12 cellular contexts compared by ENCODE assay signal in the genomic region with DNA sequence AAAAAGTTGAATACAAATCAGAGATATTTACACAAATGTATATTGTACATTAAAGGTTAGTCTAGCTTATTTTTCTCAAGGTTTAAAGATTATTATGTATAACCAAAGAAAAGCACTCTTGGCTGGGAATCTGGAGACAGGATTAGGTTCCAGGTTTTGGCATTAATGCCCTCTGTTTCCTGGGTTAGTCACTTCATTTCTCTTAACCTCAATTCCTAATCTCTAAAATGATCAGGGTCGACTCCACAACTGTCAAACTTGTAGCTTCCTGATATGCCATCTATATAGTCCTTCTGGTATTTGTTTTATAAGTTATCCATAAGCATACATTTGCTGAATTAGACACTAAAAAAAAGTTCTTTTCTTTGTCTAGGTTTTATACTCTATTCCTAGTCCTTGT. TPM values are rescaled to one million over a fixed set of nuclear protein-coding genes. Genes with fewer than 3 reads are reported as not detected.
DNase-seq lines count a peak whose midpoint lies in the region; ATAC-seq and TF ChIP-seq lines count a peak whose summit lies in the region.
"Had no signal": no experiment of that assay in that cellular context is flagged by ENCODE, and none has a peak within 500 bp of the region (broad histone marks: within the 10 kb centered on the region; RNA-seq: fewer than 3 reads in every experiment).

No MANE protein-coding gene starts in this region.

- H3K4me1 Mint-ChIP-seq in MCF 10A (ENCODE audit: insufficient read depth, unreplicated experiment): peaks cover 16% of the 10 kb centered on the region
- peaks cover 59% of the 10 kb centered on the region for H3K4me1 Mint-ChIP-seq in activated CD8-positive, alpha-beta T cell treated with anti-CD3 and anti-CD28 coated beads for 36 hours (ENCODE audit: low read depth)

- TSS peak; percentile 18 for BruUV-seq in MCF 10A (replicated peaks; lab: Mats Ljungman, UMichigan)

- POLR2A ChIA-PET in MCF 10A (lab: Yijun Ruan, JAX): interaction anchor here (0.6 to 3.3 kb wide), 10 partner anchors 9 to 807 kb away, joined by 3 to 28 read pairs (median 3); no protein-coding TSS in a partner anchor
- POLR2A ChIA-PET in activated CD8-positive, alpha-beta T cell treated with anti-CD3 and anti-CD28 coated beads for 36 hours (lab: Charles Lee): interaction anchor here (0.6 to 2.3 kb wide), 2 partner anchors 9 to 21 kb away, joined by 3 to 5 read pairs; no protein-coding TSS in a partner anchor

- no peaks in the 10 kb centered on the region for H3K27me3 ChIP-seq in breast epithelium
- H3K27me3 ChIP-seq in iPS-18a (ENCODE audit: control insufficient read depth, insufficient read depth, low read length): peaks cover 18% of the 10 kb centered on the region
- no peaks in the 10 kb centered on the region for H3K27me3 ChIP-seq in suprapubic skin

- no peaks in the 10 kb centered on the region for H3K9me3 Mint-ChIP-seq in MCF 10A (ENCODE audit: unreplicated experiment)
- no peaks in the 10 kb centered on the region for H3K9me3 Mint-ChIP-seq in activated CD8-positive, alpha-beta T cell treated with anti-CD3 and anti-CD28 coated beads for 36 hours

- H3K27ac ChIP-seq in breast epithelium: no peak overlapping the region
- H3K27ac ChIP-seq in iPS-18a (ENCODE audit: low read length): no peak overlapping the region
- no peak overlapping the region for H3K27ac ChIP-seq in suprapubic skin

- H3K36me3 ChIP-seq in breast epithelium (no peaks in the 10 kb centered on the region), iPS-18a (ENCODE audit: control insufficient read depth, low read depth, low read length) (no peaks in the 10 kb centered on the region), suprapubic skin (no peaks in the 10 kb centered on the region)

- no peak overlapping the region for H3K4me3 Mint-ChIP-seq in MCF 10A (ENCODE audit: unreplicated experiment)
- peak overlapping the region; percentile 71 for H3K4me3 Mint-ChIP-seq in activated CD8-positive, alpha-beta T cell treated with anti-CD3 and anti-CD28 coated beads for 36 hours

- DNase-seq in MCF 10A (ENCODE audit: unreplicated experiment) (no peak), breast epithelium (ENCODE audit: low spot score in 2 of 2) (no peak), suprapubic skin (ENCODE audit: low spot score in 2 of 2) (no peak), iPS-NIHi11 (ENCODE audit: low spot score) (no peak)
- no peak for DNase-seq in activated CD8-positive, alpha-beta T cell treated with anti-CD3 and anti-CD28 coated beads for 36 hours
- DNase-seq: activated CD4-positive, alpha-beta T cell treated with anti-CD3 and anti-CD28 coated beads, Interleukin-2, amount 50 U/mL, for 48 hours; aorta; GDM1; NCI-H748 treated with DMSO at 0.1 percent for 48 hours had no signal

- no peak for TF ChIP-seq POLR2A in breast epithelium (IDR thresholded peaks at IDR 0.05)
- TF ChIP-seq POLR2A in suprapubic skin (IDR thresholded peaks at IDR 0.05): no peak

- H3K9ac ChIP-seq in iPS-18a (ENCODE audit: low read length): no peak overlapping the region

- CTCF ChIA-PET in MCF 10A (lab: Yijun Ruan, JAX): interaction anchor here (0.5 to 1.4 kb wide), 5 partner anchors 18 to 709 kb away, joined by 3 to 7 read pairs (median 5); no protein-coding TSS in a partner anchor
- CTCF ChIA-PET in activated CD8-positive, alpha-beta T cell treated with anti-CD3 and anti-CD28 coated beads for 36 hours (lab: Charles Lee): interaction anchor here (1.4 to 3.7 kb wide), 4 partner anchors 9 to 55 kb away, joined by 3 to 15 read pairs (median 4); no protein-coding TSS in a partner anchor

- no peak for TF ChIP-seq EP300 in suprapubic skin (IDR thresholded peaks at IDR 0.05)

- H3K4me1 ChIP-seq in breast epithelium: no peaks in the 10 kb centered on the region
- peaks cover 18% of the 10 kb centered on the region for H3K4me1 ChIP-seq in iPS-18a (ENCODE audit: control insufficient read depth, low read depth, low read length)
- H3K4me1 ChIP-seq in suprapubic skin: peaks cover 44% of the 10 kb centered on the region

- no peaks in the 10 kb centered on the region for H3K36me3 Mint-ChIP-seq in MCF 10A (ENCODE audit: insufficient read depth, unreplicated experiment)
- H3K36me3 Mint-ChIP-seq in activated CD8-positive, alpha-beta T cell treated with anti-CD3 and anti-CD28 coated beads for 36 hours (ENCODE audit: low read depth): peaks cover 25% of the 10 kb centered on the region

- H3K4me3 ChIP-seq in breast epithelium (peak overlapping the region in 1 of 3 donors; percentile 53), iPS-18a (ENCODE audit: low read length) (peak overlapping the region; percentile 27), suprapubic skin (peak overlapping the region; percentile 98)

- no peak overlapping the region for H3K27ac Mint-ChIP-seq in MCF 10A (ENCODE audit: low read depth, unreplicated experiment)
- no peak overlapping the region for H3K27ac Mint-ChIP-seq in activated CD8-positive, alpha-beta T cell treated with anti-CD3 and anti-CD28 coated beads for 36 hours

- H3K9me3 ChIP-seq in breast epithelium (no peaks in the 10 kb centered on the region), iPS-18a (ENCODE audit: control insufficient read depth, low read depth, low read length) (no peaks in the 10 kb centered on the region), suprapubic skin (no peaks in the 10 kb centered on the region)

- no peak for ATAC-seq in activated CD8-positive, alpha-beta T cell treated with anti-CD3 and anti-CD28 coated beads for 36 hours
- ATAC-seq in GM21390 (IDR thresholded peaks at IDR 0.05; ENCODE audit: unreplicated experiment): no peak
- no peak for ATAC-seq in HG02763 (IDR thresholded peaks at IDR 0.05; ENCODE audit: unreplicated experiment)

- no peaks in the 10 kb centered on the region for H3K27me3 Mint-ChIP-seq in MCF 10A (ENCODE audit: insufficient read depth, unreplicated experiment)
- no peaks in the 10 kb centered on the region for H3K27me3 Mint-ChIP-seq in activated CD8-positive, alpha-beta T cell treated with anti-CD3 and anti-CD28 coated beads for 36 hours

- 44% methylated on average over 1 of the region's 1 CpG for whole genome bisulfite sequencing in suprapubic skin

- TF ChIP-seq CTCF in MCF 10A (IDR thresholded peaks at IDR 0.05; ENCODE audit: unreplicated experiment) (no peak), breast epithelium (IDR thresholded peaks at IDR 0.05) (no peak), suprapubic skin (IDR thresholded peaks at IDR 0.05) (no peak)
- no peak for TF ChIP-seq CTCF in activated CD8-positive, alpha-beta T cell treated with anti-CD3 and anti-CD28 coated beads for 36 hours (IDR thresholded peaks at IDR 0.05)

- intact Hi-C loops in MCF 10A (cut with micrococcal nuclease) (loop anchor here (5.0 kb wide), 1 partner anchor 108 kb away; no protein-coding TSS in a partner anchor), breast epithelium (cut with DNase I; ENCODE audit: low total_unique reads) (no loop called here)
- intact Hi-C loops in activated CD8-positive, alpha-beta T cell treated with anti-CD3 and anti-CD28 coated beads for 36 hours (cut with micrococcal nuclease): loop anchor here (5.0 kb wide), 1 partner anchor 83 kb away; no protein-coding TSS in a partner anchor

RNA-seq across cellular contexts. Expression of gene ITPR2, which starts 2.6 kb away (rescaled TPM):
- total RNA-seq in MCF 10A (2022) (14.3 and 15.7 TPM in 2 replicates), breast epithelium (10 to 100 TPM; 47.2 to 95.0 (median 66.5) TPM), suprapubic skin (100 to 1,000 TPM in 1 of 4 donors, 10 to 100 TPM in 3; 59.6 to 159 (median 72.1) TPM)
- total RNA-seq in activated CD8-positive, alpha-beta T cell treated with anti-CD3 and anti-CD28 coated beads for 36 hours: 10 to 100 TPM; 38.9 to 41.2 TPM
